ENCODE assay signal across 8 cellular contexts in the genomic region with DNA sequence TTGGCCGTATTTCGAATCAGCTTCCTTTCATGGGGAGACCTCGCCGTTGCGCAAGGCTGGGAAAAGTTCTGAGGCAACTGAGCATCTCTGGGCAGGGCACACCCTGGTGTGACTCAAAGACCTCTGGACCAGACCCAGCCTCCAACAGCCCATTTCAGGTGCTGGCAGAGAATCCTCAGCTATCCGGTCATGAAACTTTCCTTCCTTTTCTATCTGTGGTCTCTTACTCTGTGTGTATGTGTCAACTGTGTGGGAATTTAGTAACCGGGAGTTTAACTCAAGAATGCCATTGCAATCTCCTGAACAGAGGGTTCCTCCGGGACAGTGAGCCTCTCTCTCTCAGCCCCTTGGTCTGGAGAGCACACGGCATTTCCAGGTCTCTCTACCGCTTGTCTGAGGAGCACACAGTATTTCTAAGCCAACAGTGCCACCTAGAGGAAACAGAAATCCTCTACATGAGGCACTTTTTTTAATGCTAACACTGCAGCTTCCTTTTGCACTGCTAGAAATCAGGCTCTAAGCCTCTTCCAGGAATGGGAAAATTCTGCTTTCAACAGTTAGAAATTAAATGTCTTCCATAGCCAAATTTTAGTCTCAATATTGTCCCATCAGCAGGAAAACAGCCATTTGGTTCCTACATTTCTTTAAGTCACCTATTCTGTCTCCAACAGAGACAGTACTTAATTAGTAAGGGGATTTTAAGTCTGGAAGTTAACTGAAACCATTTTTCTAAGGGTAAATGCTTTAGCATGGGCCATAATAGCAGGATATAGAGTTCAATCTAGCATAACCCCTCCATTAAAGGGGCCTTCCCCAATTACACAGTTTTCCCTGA. TPM values are rescaled to one million over a fixed set of nuclear protein-coding genes. Genes with fewer than 3 reads are reported as not detected.
DNase-seq lines count a peak whose midpoint lies in the region; ATAC-seq and TF ChIP-seq lines count a peak whose summit lies in the region.

No MANE protein-coding gene starts in this region.

- peak; percentile 68 for ATAC-seq in GM18511 (IDR thresholded peaks at IDR 0.05; ENCODE audit: unreplicated experiment)

- H3K4me1 ChIP-seq in SJCRH30 = no peaks in the 10 kb centered on the region
- H3K4me1 ChIP-seq in thyroid gland = no peaks in the 10 kb centered on the region

- H3K9me3 ChIP-seq in SJCRH30 (replicated peaks) (peaks cover 4% of the 10 kb centered on the region; the same call in 1 of the 2 replicates), thyroid gland (no peaks in the 10 kb centered on the region)

- intact Hi-C loops in dorsolateral prefrontal cortex (cut with DNase I) = loop anchor here in 1 of 2 donors (1.0 kb wide), 1 partner anchor 297 kb away; no protein-coding TSS in a partner anchor
- intact Hi-C loops in lower leg skin (cut with DNase I; ENCODE audit: low total_unique reads) = no loop called here
- intact Hi-C loops in thyroid gland (cut with DNase I) = no loop called here

- TF ChIP-seq POLR2A in lower leg skin (IDR thresholded peaks at IDR 0.05) = no peak
- TF ChIP-seq POLR2A in thyroid gland (IDR thresholded peaks at IDR 0.05) = no peak

- H3K27me3 ChIP-seq in SJCRH30 (no peaks in the 10 kb centered on the region), dorsolateral prefrontal cortex (no peaks in the 10 kb centered on the region), thyroid gland (no peaks in the 10 kb centered on the region)

- H3K27ac ChIP-seq in SJCRH30 = no peak overlapping the region
- peak overlapping the region in 26 of 59 donors; percentile 1 to 57 (median 36) for H3K27ac ChIP-seq in dorsolateral prefrontal cortex
- no peak overlapping the region for H3K27ac ChIP-seq in thyroid gland

- 51 to 64% methylated on average over 10 of the region's 10 CpGs for WGBS in lower leg skin, 2 donors
- 52 to 61% methylated on average over 10 of the region's 10 CpGs for WGBS in thyroid gland, 2 donors

- peak; percentile 76 to 87 for DNase-seq in AML-193 (lab: John Stamatoyannopoulos, UW)
- peak; percentile 90 to 91 for DNase-seq in Kasumi-1 (lab: John Stamatoyannopoulos, UW)
- DNase-seq in SJCRH30 = peak; percentile 47 to 83
- peak in 2 of 10 donors; percentile 7 to 68 for DNase-seq in dorsolateral prefrontal cortex
- DNase-seq in lower leg skin (ENCODE audit: low spot score in 2 of 2) = peak; percentile 36 to 86
- peak; percentile 32 to 34 for DNase-seq in thyroid gland
- no peak for DNase-seq in NK-92 treated with Interleukin-12 subunit alpha and Interleukin-12 subunit beta, amount 100 ng/mL, for 24 hours (lab: John Stamatoyannopoulos, UW)

- TF ChIP-seq CTCF in dorsolateral prefrontal cortex (IDR thresholded peaks at IDR 0.05 in 54 of 56, conservative IDR thresholded peaks at IDR 0.05 in 2 of 56; ENCODE audit: low read depth in 1 of 56, partially characterized antibody in 56 of 56) (peak; percentile 59 to 91 (median 80)), lower leg skin (IDR thresholded peaks at IDR 0.05) (no peak), thyroid gland (IDR thresholded peaks at IDR 0.05) (peak; percentile 30 to 83 (median 74))

- H3K4me3 ChIP-seq in SJCRH30 (no peak overlapping the region), dorsolateral prefrontal cortex (peak overlapping the region in 1 of 59 donors; percentile 7), lower leg skin (ENCODE audit: low read depth, poor library complexity, severe bottlenecking) (no peak overlapping the region), thyroid gland (replicated peaks in 1 of 3) (no peak overlapping the region)

- H3K36me3 ChIP-seq in SJCRH30 (no peaks in the 10 kb centered on the region; the same call in 1 of the 2 replicates), thyroid gland (no peaks in the 10 kb centered on the region)

RNA-seq across cellular contexts. Expression of a gene that starts 32.7 kb away (rescaled TPM):
- 0.45 and 0.48 TPM in 2 replicates for total RNA-seq in SJCRH30 (2014; rRNA removed; shearing (Covaris generic))
- 10 to 100 TPM in 7 of 120 experiments, 1 to 10 TPM in 64, under 1 TPM in 45, not detected in 4; 0.22 to 33.1 (median 1.3) TPM for total RNA-seq in dorsolateral prefrontal cortex
- total RNA-seq in lower leg skin = 10 to 100 TPM in 1 of 4 donors, 1 to 10 TPM in 3; 1.8 to 10.5 (median 3.1) TPM
- 10 to 100 TPM in 2 of 4 donors, 1 to 10 TPM in 2; 5.7 to 21.8 (median 10.5) TPM for total RNA-seq in thyroid gland

Comparison
In these comparisons a context has a peak if more than half of its experiments do, and no peak if none do; other contexts are left out.
1. CTCF ChIP-seq: peak in dorsolateral prefrontal cortex (56 of 56) and thyroid gland (6 of 6); none in lower leg skin (0 of 3).